Comparison of ENCODE assay signal across 17 cellular contexts in the genomic region with DNA sequence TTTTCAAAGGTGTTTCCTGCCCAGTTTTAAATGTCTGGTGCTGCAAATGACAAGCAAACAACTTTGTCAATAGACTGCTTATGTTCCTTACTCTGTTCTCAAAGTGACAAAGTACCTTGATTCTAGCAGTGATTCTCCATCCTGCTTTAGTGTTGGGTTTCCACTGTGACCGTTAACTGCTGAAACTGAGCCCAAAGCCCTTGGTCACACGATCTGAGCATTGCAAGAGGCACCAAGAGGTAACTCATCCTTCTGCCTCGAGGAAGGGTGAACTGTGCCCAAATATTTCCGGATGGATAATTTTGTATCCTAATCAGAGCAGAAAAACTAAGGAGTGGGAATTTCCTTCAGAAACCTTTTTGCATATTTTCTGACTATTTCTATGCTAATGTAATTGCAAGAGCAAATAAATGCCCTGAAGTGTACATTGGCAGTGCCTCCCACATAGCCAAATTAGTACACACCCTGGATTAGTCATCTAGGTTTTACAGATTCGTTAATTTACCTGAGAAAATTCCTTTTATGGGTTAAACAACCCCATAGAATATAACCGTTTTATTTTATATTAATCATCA. TPM values are rescaled to one million over a fixed set of nuclear protein-coding genes. Genes with fewer than 3 reads are reported as not detected.
"Had no signal": no experiment of that assay in that cellular context is flagged by ENCODE, and none has a peak within 500 bp of the region (broad histone marks: within the 10 kb centered on the region; RNA-seq: fewer than 3 reads in every experiment).

No MANE protein-coding gene starts in this region.

- H3K36me3 ChIP-seq: ascending aorta, gastroesophageal sphincter, right atrium auricular region, stomach, vagina, WERI-Rb-1 had no signal

- H3K27me3 Mint-ChIP-seq: activated naive CD8-positive, alpha-beta T cell treated with anti-CD3 and anti-CD28 coated beads, Interleukin-2, amount 50 U/mL, for 24 hours had no signal

- H3K27me3 ChIP-seq: ascending aorta, gastroesophageal sphincter, right atrium auricular region, stomach, vagina had no signal

- H3K4me1 Mint-ChIP-seq: activated naive CD8-positive, alpha-beta T cell treated with anti-CD3 and anti-CD28 coated beads, Interleukin-2, amount 50 U/mL, for 24 hours; naive thymus-derived CD4-positive, alpha-beta T cell had no signal

- H3K9me3 ChIP-seq: ascending aorta, gastroesophageal sphincter, right atrium auricular region, stomach, vagina had no signal

- FAIRE-seq: colon, small intestine had no signal

- H3K4me3 Mint-ChIP-seq: activated CD8-positive, alpha-beta T cell treated with anti-CD3 and anti-CD28 coated beads, Interleukin-2, amount 10 ng/mL, durations not matched to agents 7 days and 5 days; activated naive CD8-positive, alpha-beta T cell treated with anti-CD3 and anti-CD28 coated beads, Interleukin-2, amount 50 U/mL, for 24 hours; activated T-helper 1 cell treated with anti-CD3 and anti-CD28 coated beads, Interleukin-12 subunit alpha, Interleukin-12 subunit beta, Interleukin-2, Interleukin-4 antibody, amounts not matched to agents 30 ng/mL and 10 ng/mL and 1 ng/mL, durations not matched to agents 14 hours and 24 hours and 36 hours; naive thymus-derived CD4-positive, alpha-beta T cell had no signal

- ATAC-seq: activated CD8-positive, alpha-beta T cell treated with anti-CD3 and anti-CD28 coated beads, Interleukin-2, amount 10 ng/mL, durations not matched to agents 7 days and 5 days; activated naive CD8-positive, alpha-beta T cell treated with anti-CD3 and anti-CD28 coated beads, Interleukin-2, amount 50 U/mL, for 24 hours; gastroesophageal sphincter; naive thymus-derived CD4-positive, alpha-beta T cell had no signal

- H3K4me1 ChIP-seq: ascending aorta, right atrium auricular region had no signal

- H3K27ac Mint-ChIP-seq: activated CD8-positive, alpha-beta T cell treated with anti-CD3 and anti-CD28 coated beads, Interleukin-2, amount 10 ng/mL, durations not matched to agents 7 days and 5 days; activated naive CD8-positive, alpha-beta T cell treated with anti-CD3 and anti-CD28 coated beads, Interleukin-2, amount 50 U/mL, for 24 hours; activated T-helper 1 cell treated with anti-CD3 and anti-CD28 coated beads, Interleukin-12 subunit alpha, Interleukin-12 subunit beta, Interleukin-2, Interleukin-4 antibody, amounts not matched to agents 30 ng/mL and 10 ng/mL and 1 ng/mL, durations not matched to agents 14 hours and 24 hours and 36 hours; naive thymus-derived CD4-positive, alpha-beta T cell had no signal

- DNase-seq: activated CD4-positive, alpha-beta T cell treated with anti-CD3 and anti-CD28 coated beads for 4 hours; activated CD8-positive, alpha-beta T cell treated with anti-CD3 and anti-CD28 coated beads, Interleukin-2, amount 10 ng/mL, durations not matched to agents 7 days and 5 days; activated naive CD4-positive, alpha-beta T cell treated with Interleukin-2 at 50 U/mL for 16 hours; activated naive CD8-positive, alpha-beta T cell treated with anti-CD3 and anti-CD28 coated beads, Interleukin-2, amount 50 U/mL, for 24 hours; kidney glomerular epithelial cell; naive thymus-derived CD4-positive, alpha-beta T cell; posterior cingulate gyrus; small intestine; stomach; WERI-Rb-1 had no signal

- H3K36me3 Mint-ChIP-seq: naive thymus-derived CD4-positive, alpha-beta T cell had no signal

- H3K27ac ChIP-seq: ascending aorta, gastroesophageal sphincter, right atrium auricular region, vagina, WERI-Rb-1 had no signal

- H3K4me3 ChIP-seq: ascending aorta, gastroesophageal sphincter, lung, right atrium auricular region, stomach, vagina had no signal

- H3K9me3 Mint-ChIP-seq: activated T-helper 1 cell treated with anti-CD3 and anti-CD28 coated beads, Interleukin-12 subunit alpha, Interleukin-12 subunit beta, Interleukin-2, Interleukin-4 antibody, amounts not matched to agents 30 ng/mL and 10 ng/mL and 1 ng/mL, durations not matched to agents 14 hours and 24 hours and 36 hours had no signal

RNA-seq across cellular contexts. Expression of a gene that starts 31.6 kb away (rescaled TPM):
- total RNA-seq: activated CD8-positive, alpha-beta T cell treated with anti-CD3 and anti-CD28 coated beads, Interleukin-2, amount 10 ng/mL, durations not matched to agents 7 days and 5 days; activated T-helper 1 cell treated with anti-CD3 and anti-CD28 coated beads, Interleukin-12 subunit alpha, Interleukin-12 subunit beta, Interleukin-2, Interleukin-4 antibody, amounts not matched to agents 30 ng/mL and 10 ng/mL and 1 ng/mL, durations not matched to agents 14 hours and 24 hours and 36 hours had no signal
